Comparison of ENCODE assay signal across 10 cellular contexts in the genomic region with DNA sequence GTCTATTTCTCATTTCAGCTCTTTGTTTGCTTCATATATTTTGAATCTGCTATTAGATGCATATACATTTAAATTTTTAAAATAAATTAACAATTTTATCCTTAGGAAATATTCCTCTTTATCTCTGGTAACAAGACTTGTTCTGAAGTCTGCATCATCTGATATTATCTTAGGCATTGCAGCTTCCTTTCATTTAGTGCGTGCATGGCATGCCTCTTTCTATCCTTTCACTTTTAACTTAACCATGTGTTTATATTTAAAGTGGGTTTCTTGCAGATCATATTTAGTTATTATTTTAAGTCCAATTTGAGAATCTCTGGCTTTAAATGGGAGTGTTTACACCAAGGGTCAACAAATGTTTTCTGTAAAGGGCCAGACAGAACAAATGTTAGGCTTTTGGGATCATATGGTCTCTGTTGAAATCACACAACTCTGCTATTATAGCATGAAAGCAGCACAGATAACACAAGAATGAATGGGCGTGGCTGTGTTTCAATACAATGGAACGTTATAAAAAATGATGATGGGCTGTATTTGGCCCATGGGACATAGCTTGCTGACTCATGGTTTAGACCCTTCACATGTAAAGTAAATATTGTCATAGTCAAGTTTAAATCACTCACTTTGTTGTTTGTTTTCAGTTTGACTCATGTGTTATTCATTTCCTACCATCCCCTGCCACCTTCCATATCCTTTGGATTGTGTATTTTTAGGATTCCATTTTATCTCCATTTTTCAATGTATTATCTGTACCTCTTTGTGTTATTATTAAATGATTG.
DNase-seq lines count a peak whose midpoint lies in the region; ATAC-seq lines count a peak whose summit lies in the region.
"Had no signal": no experiment of that assay in that cellular context is flagged by ENCODE, and none has a peak within 500 bp of the region (broad histone marks: within the 10 kb centered on the region; RNA-seq: fewer than 3 reads in every experiment).

No MANE protein-coding gene starts in this region.

- ATAC-seq in HG03571 (IDR thresholded peaks at IDR 0.05; ENCODE audit: unreplicated experiment) (no peak), HG03175 (IDR thresholded peaks at IDR 0.05; ENCODE audit: unreplicated experiment) (no peak)
- ATAC-seq: sciatic nerve had no signal

- DNase-seq in DMS153 treated with DMSO at 0.1 percent for 48 hours (lab: John Stamatoyannopoulos, UW; ENCODE audit: unreplicated experiment) (peak; percentile 9), NCI-H526 treated with DMSO at 0.1 percent for 48 hours (lab: John Stamatoyannopoulos, UW) (peak; percentile 49), dermis blood vessel endothelial cell (peak; percentile 54), non-pigmented ciliary epithelial cell (ENCODE audit: low read depth) (peak; percentile 88), SIG-M5 treated with dmso at 0.1 percent for 504 hours (lab: John Stamatoyannopoulos, UW; ENCODE audit: unreplicated experiment) (no peak), NCI-H128 (lab: John Stamatoyannopoulos, UW; ENCODE audit: unreplicated experiment) (no peak)
- DNase-seq: colonic mucosa had no signal

Comparison
In these comparisons a context has a peak if more than half of its experiments do, and no peak if none do; other contexts are left out.
1. DNase-seq: peak in DMS153 treated with DMSO at 0.1 percent for 48 hours (single experiment), NCI-H526 treated with DMSO at 0.1 percent for 48 hours (single experiment), dermis blood vessel endothelial cell (single experiment) and non-pigmented ciliary epithelial cell (single experiment); none in SIG-M5 treated with dmso at 0.1 percent for 504 hours (single experiment) and NCI-H128 (single experiment).